In the genomic region with DNA sequence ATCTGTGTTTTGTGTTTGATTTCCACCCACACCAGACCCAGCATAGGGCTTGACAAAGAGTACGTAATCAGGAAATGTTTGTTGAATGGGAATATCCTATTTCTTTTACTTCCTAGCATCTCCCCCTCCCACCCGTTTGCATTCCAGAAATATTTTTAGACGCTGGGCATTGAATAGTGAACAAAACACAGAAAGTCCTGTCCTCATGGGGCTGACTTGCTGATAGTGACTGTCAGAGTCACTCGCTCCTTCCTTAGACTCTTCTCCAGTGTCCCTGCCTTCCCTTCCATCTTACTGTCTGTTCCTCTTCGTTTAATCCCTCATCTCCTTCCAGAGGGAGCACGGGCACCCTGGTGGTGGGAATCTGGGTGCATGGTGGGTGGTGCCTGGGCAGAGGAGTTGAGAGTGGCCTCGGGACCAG, we compare ENCODE assay signal across 8 cellular contexts. TPM values are rescaled to one million over a fixed set of nuclear protein-coding genes. Genes with fewer than 3 reads are reported as not detected.
DNase-seq lines count a peak whose midpoint lies in the region; ATAC-seq and TF ChIP-seq lines count a peak whose summit lies in the region.

No MANE protein-coding gene starts in this region.

- H3K4me1 ChIP-seq in mesodermal cell (ENCODE audit: control insufficient read depth, insufficient read depth, low read length, poor library complexity, severe bottlenecking): peaks cover 14% of the 10 kb centered on the region

- TF ChIP-seq CTCF in Calu3 (IDR thresholded peaks at IDR 0.05; ENCODE audit: unreplicated experiment): no peak
- peak; percentile 40 for TF ChIP-seq CTCF in MCF 10A (IDR thresholded peaks at IDR 0.05; ENCODE audit: unreplicated experiment)
- no peak for TF ChIP-seq CTCF in omental fat pad (IDR thresholded peaks at IDR 0.05)

- TSS peak; percentile 72 for BruUV-seq in Calu3 (replicated peaks; lab: Mats Ljungman, UMichigan)
- TSS peak; percentile 73 for BruUV-seq in MCF 10A (replicated peaks; lab: Mats Ljungman, UMichigan)

- no peaks in the 10 kb centered on the region for H3K9me3 ChIP-seq in mesodermal cell (ENCODE audit: control insufficient read depth, low read length)

- intact Hi-C loops in Calu3 (cut with micrococcal nuclease; ENCODE audit: unreplicated experiment) (loop anchor here (10.0 kb wide), 2 partner anchors 72 to 102 kb away; a partner anchor contains a TSS), MCF 10A (cut with micrococcal nuclease) (loop anchor here (2.0 kb wide), 3 partner anchors 72 to 136 kb away; no protein-coding TSS in a partner anchor)

- H3K27me3 Mint-ChIP-seq in Calu3 (ENCODE audit: unreplicated experiment): no peaks in the 10 kb centered on the region
- H3K27me3 Mint-ChIP-seq in MCF 10A (ENCODE audit: insufficient read depth, unreplicated experiment): no peaks in the 10 kb centered on the region

- POLR2A ChIA-PET in MCF 10A (lab: Yijun Ruan, JAX): interaction anchor here (0.6 to 2.3 kb wide), 11 partner anchors 8 to 1325 kb away, joined by 3 to 10 read pairs (median 3); no protein-coding TSS in a partner anchor

- peaks cover 14% of the 10 kb centered on the region for H3K36me3 ChIP-seq in mesodermal cell (ENCODE audit: control insufficient read depth, insufficient read depth, low read length)

- H3K4me1 Mint-ChIP-seq in Calu3 (ENCODE audit: low read depth, unreplicated experiment): peaks cover 31% of the 10 kb centered on the region
- H3K4me1 Mint-ChIP-seq in MCF 10A (ENCODE audit: insufficient read depth, unreplicated experiment): peaks cover 42% of the 10 kb centered on the region

- H3K36me3 Mint-ChIP-seq in Calu3 (ENCODE audit: insufficient read depth, unreplicated experiment): peaks cover 60% of the 10 kb centered on the region
- no peaks in the 10 kb centered on the region for H3K36me3 Mint-ChIP-seq in MCF 10A (ENCODE audit: insufficient read depth, unreplicated experiment)

- ATAC-seq in omental fat pad (ENCODE audit: low FRiP score) (no peak), GM21447 (IDR thresholded peaks at IDR 0.05; ENCODE audit: unreplicated experiment) (no peak)

- CTCF ChIA-PET in Calu3 (lab: Charles Lee) (interaction anchor here (1.3 kb wide), 1 partner anchor 74 kb away, joined by 4 read pairs; no protein-coding TSS in a partner anchor), MCF 10A (lab: Yijun Ruan, JAX) (interaction anchor here (0.7 to 2.2 kb wide), 7 partner anchors 19 to 379 kb away, joined by 3 to 8 read pairs (median 6); no protein-coding TSS in a partner anchor)

- peak overlapping the region; percentile 81 for H3K4me3 ChIP-seq in mesodermal cell (ENCODE audit: extremely low read depth, insufficient read depth, low read length, poor library complexity, severe bottlenecking)

- WGBS in mesodermal cell (ENCODE audit: insufficient coverage in 2 of 2), 2 experiments: 0 to 3% methylated on average over 2 to 3 of the region's 7 CpGs

- H3K27ac Mint-ChIP-seq in Calu3 (ENCODE audit: unreplicated experiment) (peak overlapping the region; percentile 99), MCF 10A (ENCODE audit: low read depth, unreplicated experiment) (peak overlapping the region; percentile 95)

- H3K4me3 Mint-ChIP-seq in Calu3 (ENCODE audit: low read depth, unreplicated experiment): peak overlapping the region; percentile 81
- peak overlapping the region; percentile 72 for H3K4me3 Mint-ChIP-seq in MCF 10A (ENCODE audit: unreplicated experiment)

- peak; percentile 53 for DNase-seq in Calu3
- DNase-seq in LoVo (ENCODE audit: low spot score): peak; percentile 67
- DNase-seq in MCF 10A (ENCODE audit: unreplicated experiment): peak; percentile 53
- no peak for DNase-seq in omental fat pad (ENCODE audit: low spot score)
- no peak for DNase-seq in hypothalamus (lab: John Stamatoyannopoulos, UW)
- DNase-seq in effector CD8-positive, alpha-beta T cell (lab: John Stamatoyannopoulos, UW): no peak

- peak overlapping the region; percentile 95 for H3K27ac ChIP-seq in mesodermal cell (ENCODE audit: low read depth, low read length, severe bottlenecking)

- H3K9me3 Mint-ChIP-seq in Calu3 (ENCODE audit: low read depth, unreplicated experiment): no peaks in the 10 kb centered on the region
- H3K9me3 Mint-ChIP-seq in MCF 10A (ENCODE audit: unreplicated experiment): no peaks in the 10 kb centered on the region

RNA-seq across cellular contexts. Expression of a gene that starts 0.5 kb away (rescaled TPM):
- 12.5 and 16.4 TPM in 2 replicates for total RNA-seq in Calu3 (2022)
- 14.3 and 18.2 TPM in 2 replicates for total RNA-seq in MCF 10A (2022)
- polyA plus RNA-seq in mesodermal cell (2013, experiment 1 of 2): 6.1 TPM
- polyA plus RNA-seq in mesodermal cell (2013, experiment 2 of 2): 4.6 TPM
- total RNA-seq in omental fat pad: 10 to 100 TPM in 3 of 4 donors, 1 to 10 TPM in 1; 8.6 to 11.2 (median 10.3) TPM

RNA-seq across cellular contexts. Expression of a gene that starts 53.6 kb away (rescaled TPM):
- total RNA-seq in Calu3 (2022): not detected in 2 replicates
- total RNA-seq in MCF 10A (2022): not detected in 2 replicates
- polyA plus RNA-seq in mesodermal cell (2013, experiment 1 of 2): not detected
- polyA plus RNA-seq in mesodermal cell (2013, experiment 2 of 2): not detected
- total RNA-seq in omental fat pad: under 1 TPM in 1 of 4 donors, not detected in 3; 0.37 TPM

Comparison
In these comparisons a context has a peak if more than half of its experiments do, and no peak if none do; other contexts are left out.
1. DNase-seq: peak in Calu3 (single experiment), LoVo (single experiment) and MCF 10A (single experiment); none in omental fat pad (single experiment), hypothalamus (0 of 51) and effector CD8-positive, alpha-beta T cell (single experiment).